8 cellular contexts compared by ENCODE assay signal in genomic region chr15:81002254-81003022, GRCh38. TPM values are rescaled to one million over a fixed set of nuclear protein-coding genes. Genes with fewer than 3 reads are reported as not detected.
A peak's percentile ranks its signal among the peaks of the same experiment; 100 is the strongest.
DNase-seq lines count a peak whose midpoint lies in the region; ATAC-seq and TF ChIP-seq lines count a peak whose summit lies in the region.

No MANE protein-coding gene starts in this region.

- H3K4me1 ChIP-seq in mucosa of stomach (ENCODE audit: control insufficient read depth, insufficient read depth, low read length), result peaks cover 21% of the 10 kb centered on the region

- H3K4me3 Mint-ChIP-seq in IgD-negative memory B cell, result peak overlapping the region; percentile 39 to 96 (median 82)

- peak overlapping the region in 2 of 3 donors; percentile 98 to 99 for H3K27ac Mint-ChIP-seq in IgD-negative memory B cell

- DNase-seq in AML-193 (lab: John Stamatoyannopoulos, UW) (peak; percentile 33 to 54), dorsolateral prefrontal cortex (no peak), NCI-H128 (lab: John Stamatoyannopoulos, UW; ENCODE audit: unreplicated experiment) (no peak), GM19240 (ENCODE audit: insufficient read length, low spot score) (no peak), NCI-H1092 (lab: John Stamatoyannopoulos, UW) (no peak)

- H3K4me1 Mint-ChIP-seq in IgD-negative memory B cell, result peaks cover 30 to 56% (median 39%) of the 10 kb centered on the region in 3 donors

- H3K9me3 Mint-ChIP-seq in IgD-negative memory B cell, result no peaks in the 10 kb centered on the region

- no peaks in the 10 kb centered on the region for H3K9me3 ChIP-seq in mucosa of stomach (ENCODE audit: control insufficient read depth, low read length)

- H3K27me3 ChIP-seq in dorsolateral prefrontal cortex (no peaks in the 10 kb centered on the region), mucosa of stomach (ENCODE audit: control insufficient read depth, insufficient read depth, low read length) (no peaks in the 10 kb centered on the region)

- TF ChIP-seq CTCF in dorsolateral prefrontal cortex (IDR thresholded peaks at IDR 0.05 in 54 of 56, conservative IDR thresholded peaks at IDR 0.05 in 2 of 56; ENCODE audit: low read depth in 1 of 56, partially characterized antibody in 56 of 56), result no peak

- peaks cover 7% of the 10 kb centered on the region for H3K36me3 ChIP-seq in mucosa of stomach (ENCODE audit: control insufficient read depth, insufficient read depth, low read length)

- peaks cover 3% of the 10 kb centered on the region for H3K36me3 Mint-ChIP-seq in IgD-negative memory B cell

- H3K4me3 ChIP-seq in dorsolateral prefrontal cortex (peak overlapping the region; percentile 60 to 95 (median 87)), mucosa of stomach (ENCODE audit: low read length) (peak overlapping the region; percentile 25)

- H3K27ac ChIP-seq in dorsolateral prefrontal cortex, result peak overlapping the region in 49 of 59 donors; percentile 35 to 99 (median 97)

- no peak for ATAC-seq in HG03280 (IDR thresholded peaks at IDR 0.05; ENCODE audit: unreplicated experiment)

- H3K9ac ChIP-seq in mucosa of stomach (ENCODE audit: low read length), result peak overlapping the region; percentile 100

- no peaks in the 10 kb centered on the region for H3K27me3 Mint-ChIP-seq in IgD-negative memory B cell

- intact Hi-C loops in dorsolateral prefrontal cortex (cut with DNase I), result loop anchor here (5.0 to 10.0 kb wide), 3 partner anchors 45 to 105 kb away; no protein-coding TSS in a partner anchor

RNA-seq across cellular contexts. Expression of gene TLNRD1, which starts 1.7 kb away (rescaled TPM):
- polyA plus RNA-seq in IgD-negative memory B cell, result 4.6 TPM
- total RNA-seq in dorsolateral prefrontal cortex, result 10 to 100 TPM; 10.3 to 20.4 (median 16.1) TPM

RNA-seq across cellular contexts. Expression of gene MESD, which starts 12.8 kb away (rescaled TPM):
- 21.9 TPM for polyA plus RNA-seq in IgD-negative memory B cell
- total RNA-seq in dorsolateral prefrontal cortex, result 10 to 100 TPM; 16.9 to 41.5 (median 21.8) TPM

Comparison
In these comparisons a context has a peak if more than half of its experiments do, and no peak if none do; other contexts are left out.
1. DNase-seq: peak in AML-193 (2 of 2); none in dorsolateral prefrontal cortex (0 of 10), NCI-H128 (single experiment), GM19240 (single experiment) and NCI-H1092 (single experiment).